1 cellular context compared by ENCODE assay signal in the genomic region with DNA sequence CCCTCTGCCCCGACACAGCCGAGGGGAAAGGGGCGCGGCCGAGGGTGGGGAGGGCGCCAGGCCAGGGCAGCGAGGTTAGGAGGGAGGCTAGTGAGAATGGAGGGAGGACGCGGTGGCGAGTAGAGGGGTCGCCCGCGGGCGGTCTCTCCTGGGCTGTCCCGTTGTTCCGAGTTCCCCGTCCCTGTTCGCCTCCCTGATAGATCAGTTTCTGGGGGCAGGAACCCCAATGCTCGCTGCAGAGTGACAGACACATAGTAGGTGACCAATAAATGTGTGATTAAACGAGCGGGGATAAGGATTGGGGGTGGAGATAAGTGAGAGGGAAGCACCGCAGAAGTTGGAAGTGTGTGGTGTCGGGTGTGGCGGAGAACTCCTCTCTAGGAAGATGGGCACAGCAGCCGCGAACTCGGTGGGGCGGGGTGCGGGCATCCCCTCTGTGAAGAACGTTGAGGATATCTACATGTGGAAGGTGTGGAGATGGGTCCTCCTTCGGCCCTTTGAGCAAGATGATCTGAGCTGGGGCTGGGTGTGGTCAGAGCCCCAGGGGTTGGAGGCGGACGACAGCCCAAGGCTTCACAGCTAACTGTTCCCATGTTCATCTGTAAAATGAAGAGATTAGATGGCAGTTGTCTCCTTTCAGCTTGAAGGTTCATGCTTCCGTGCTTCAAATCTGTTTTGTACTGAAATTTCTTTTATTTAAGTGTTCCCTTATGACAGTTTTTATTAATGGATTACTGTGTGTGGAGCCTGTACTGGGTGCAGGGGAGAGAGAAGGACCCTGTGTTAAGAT.
A peak's percentile ranks its signal among the peaks of the same experiment; 100 is the strongest.
TF ChIP-seq lines count a peak whose summit lies in the region.

No MANE protein-coding gene starts in this region.

TF ChIP-seq in K562, 482 proteins besides CTCF, POLR2A, EP300 and RAD21 (continued from another document):
- TF ChIP-seq, protein P1, sequence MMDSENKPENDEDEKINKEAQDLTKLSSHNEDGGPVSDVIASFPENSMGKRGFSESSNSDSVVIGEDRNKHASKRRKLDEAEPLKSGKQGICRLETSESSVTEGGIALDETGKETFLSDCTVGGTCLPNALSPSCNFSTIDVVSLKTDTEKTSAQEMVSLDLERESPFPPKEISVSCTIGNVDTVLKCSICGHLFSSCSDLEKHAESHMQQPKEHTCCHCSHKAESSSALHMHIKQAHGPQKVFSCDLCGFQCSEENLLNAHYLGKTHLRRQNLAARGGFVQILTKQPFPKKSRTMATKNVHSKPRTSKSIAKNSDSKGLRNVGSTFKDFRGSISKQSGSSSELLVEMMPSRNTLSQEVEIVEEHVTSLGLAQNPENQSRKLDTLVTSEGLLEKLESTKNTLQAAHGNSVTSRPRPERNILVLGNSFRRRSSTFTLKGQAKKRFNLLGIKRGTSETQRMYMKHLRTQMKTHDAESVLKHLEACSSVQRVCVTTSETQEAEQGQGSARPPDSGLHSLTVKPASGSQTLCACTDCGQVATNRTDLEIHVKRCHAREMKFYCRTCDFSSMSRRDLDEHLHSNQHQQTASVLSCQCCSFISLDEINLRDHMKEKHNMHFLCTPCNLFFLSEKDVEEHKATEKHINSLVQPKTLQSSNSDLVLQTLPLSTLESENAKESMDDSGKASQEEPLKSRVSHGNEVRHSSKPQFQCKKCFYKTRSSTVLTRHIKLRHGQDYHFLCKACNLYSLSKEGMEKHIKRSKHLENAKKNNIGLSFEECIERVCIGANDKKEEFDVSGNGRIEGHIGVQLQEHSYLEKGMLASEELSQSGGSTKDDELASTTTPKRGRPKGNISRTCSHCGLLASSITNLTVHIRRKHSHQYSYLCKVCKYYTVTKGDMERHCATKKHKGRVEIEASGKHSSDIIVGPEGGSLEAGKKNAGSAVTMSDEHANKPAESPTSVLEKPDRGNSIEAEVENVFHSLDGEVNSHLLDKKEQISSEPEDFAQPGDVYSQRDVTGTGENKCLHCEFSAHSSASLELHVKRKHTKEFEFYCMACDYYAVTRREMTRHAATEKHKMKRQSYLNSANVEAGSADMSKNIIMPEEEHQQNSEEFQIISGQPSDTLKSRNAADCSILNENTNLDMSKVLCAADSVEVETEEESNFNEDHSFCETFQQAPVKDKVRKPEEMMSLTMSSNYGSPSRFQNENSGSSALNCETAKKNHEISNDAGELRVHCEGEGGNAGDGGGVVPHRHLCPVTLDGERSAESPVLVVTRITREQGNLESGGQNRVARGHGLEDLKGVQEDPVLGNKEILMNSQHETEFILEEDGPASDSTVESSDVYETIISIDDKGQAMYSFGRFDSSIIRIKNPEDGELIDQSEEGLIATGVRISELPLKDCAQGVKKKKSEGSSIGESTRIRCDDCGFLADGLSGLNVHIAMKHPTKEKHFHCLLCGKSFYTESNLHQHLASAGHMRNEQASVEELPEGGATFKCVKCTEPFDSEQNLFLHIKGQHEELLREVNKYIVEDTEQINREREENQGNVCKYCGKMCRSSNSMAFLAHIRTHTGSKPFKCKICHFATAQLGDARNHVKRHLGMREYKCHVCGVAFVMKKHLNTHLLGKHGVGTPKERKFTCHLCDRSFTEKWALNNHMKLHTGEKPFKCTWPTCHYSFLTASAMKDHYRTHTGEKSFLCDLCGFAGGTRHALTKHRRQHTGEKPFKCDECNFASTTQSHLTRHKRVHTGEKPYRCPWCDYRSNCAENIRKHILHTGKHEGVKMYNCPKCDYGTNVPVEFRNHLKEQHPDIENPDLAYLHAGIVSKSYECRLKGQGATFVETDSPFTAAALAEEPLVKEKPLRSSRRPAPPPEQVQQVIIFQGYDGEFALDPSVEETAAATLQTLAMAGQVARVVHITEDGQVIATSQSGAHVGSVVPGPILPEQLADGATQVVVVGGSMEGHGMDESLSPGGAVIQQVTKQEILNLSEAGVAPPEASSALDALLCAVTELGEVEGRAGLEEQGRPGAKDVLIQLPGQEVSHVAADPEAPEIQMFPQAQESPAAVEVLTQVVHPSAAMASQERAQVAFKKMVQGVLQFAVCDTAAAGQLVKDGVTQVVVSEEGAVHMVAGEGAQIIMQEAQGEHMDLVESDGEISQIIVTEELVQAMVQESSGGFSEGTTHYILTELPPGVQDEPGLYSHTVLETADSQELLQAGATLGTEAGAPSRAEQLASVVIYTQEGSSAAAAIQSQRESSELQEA (IDR thresholded peaks at IDR 0.05; ENCODE audit: low read depth): no peak
- TF ChIP-seq ZNF121 (CRISPR knock-in tag; conservative IDR thresholded peaks at IDR 0.05) (peak; percentile 75), ZNF707 (CRISPR knock-in tag; conservative IDR thresholded peaks at IDR 0.05) (no peak), NR2F6 (CRISPR knock-in tag; IDR thresholded peaks at IDR 0.05) (no peak), TBP (optimal IDR thresholded peaks at IDR 0.05; ENCODE audit: low read depth, low read length) (peak; percentile 43), BRF1 (IDR thresholded peaks at IDR 0.05; ENCODE audit: borderline replicate concordance, extremely low read depth, insufficient read length) (no peak), SREBF1 (IDR thresholded peaks at IDR 0.05; ENCODE audit: borderline replicate concordance, low read depth, low read length) (no peak), MECOM (CRISPR knock-in tag; IDR thresholded peaks at IDR 0.05) (peak; percentile 15; the same call in 1 of the 2 replicates), CBFA2T3 (IDR thresholded peaks at IDR 0.05) (0 out of 2 replicates have a peak, but pooled peaks have one; percentile 2), TAF1 (IDR thresholded peaks at IDR 0.05; ENCODE audit: control insufficient read depth, extremely low read depth, insufficient read depth, low read length, severe bottlenecking) (no peak), SMARCB1 (IDR thresholded peaks at IDR 0.05; ENCODE audit: insufficient read length, low read depth) (no peak), ZNF124 (CRISPR knock-in tag; IDR thresholded peaks at IDR 0.05) (no peak), NCOA6 (IDR thresholded peaks at IDR 0.05) (no peak), ZNF212 (CRISPR knock-in tag; IDR thresholded peaks at IDR 0.05) (no peak), HDAC2 (IDR thresholded peaks at IDR 0.05) (peak; percentile 19; the same call in 1 of the 2 replicates), SRSF7 (optimal IDR thresholded peaks at IDR 0.05; ENCODE audit: low read depth, low read length) (no peak)
- TF ChIP-seq, protein P2, sequence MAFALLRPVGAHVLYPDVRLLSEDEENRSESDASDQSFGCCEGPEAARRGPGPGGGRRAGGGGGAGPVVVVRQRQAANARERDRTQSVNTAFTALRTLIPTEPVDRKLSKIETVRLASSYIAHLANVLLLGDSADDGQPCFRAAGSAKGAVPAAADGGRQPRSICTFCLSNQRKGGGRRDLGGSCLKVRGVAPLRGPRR (CRISPR knock-in tag; IDR thresholded peaks at IDR 0.05): no peak
- TF ChIP-seq, protein P3, sequence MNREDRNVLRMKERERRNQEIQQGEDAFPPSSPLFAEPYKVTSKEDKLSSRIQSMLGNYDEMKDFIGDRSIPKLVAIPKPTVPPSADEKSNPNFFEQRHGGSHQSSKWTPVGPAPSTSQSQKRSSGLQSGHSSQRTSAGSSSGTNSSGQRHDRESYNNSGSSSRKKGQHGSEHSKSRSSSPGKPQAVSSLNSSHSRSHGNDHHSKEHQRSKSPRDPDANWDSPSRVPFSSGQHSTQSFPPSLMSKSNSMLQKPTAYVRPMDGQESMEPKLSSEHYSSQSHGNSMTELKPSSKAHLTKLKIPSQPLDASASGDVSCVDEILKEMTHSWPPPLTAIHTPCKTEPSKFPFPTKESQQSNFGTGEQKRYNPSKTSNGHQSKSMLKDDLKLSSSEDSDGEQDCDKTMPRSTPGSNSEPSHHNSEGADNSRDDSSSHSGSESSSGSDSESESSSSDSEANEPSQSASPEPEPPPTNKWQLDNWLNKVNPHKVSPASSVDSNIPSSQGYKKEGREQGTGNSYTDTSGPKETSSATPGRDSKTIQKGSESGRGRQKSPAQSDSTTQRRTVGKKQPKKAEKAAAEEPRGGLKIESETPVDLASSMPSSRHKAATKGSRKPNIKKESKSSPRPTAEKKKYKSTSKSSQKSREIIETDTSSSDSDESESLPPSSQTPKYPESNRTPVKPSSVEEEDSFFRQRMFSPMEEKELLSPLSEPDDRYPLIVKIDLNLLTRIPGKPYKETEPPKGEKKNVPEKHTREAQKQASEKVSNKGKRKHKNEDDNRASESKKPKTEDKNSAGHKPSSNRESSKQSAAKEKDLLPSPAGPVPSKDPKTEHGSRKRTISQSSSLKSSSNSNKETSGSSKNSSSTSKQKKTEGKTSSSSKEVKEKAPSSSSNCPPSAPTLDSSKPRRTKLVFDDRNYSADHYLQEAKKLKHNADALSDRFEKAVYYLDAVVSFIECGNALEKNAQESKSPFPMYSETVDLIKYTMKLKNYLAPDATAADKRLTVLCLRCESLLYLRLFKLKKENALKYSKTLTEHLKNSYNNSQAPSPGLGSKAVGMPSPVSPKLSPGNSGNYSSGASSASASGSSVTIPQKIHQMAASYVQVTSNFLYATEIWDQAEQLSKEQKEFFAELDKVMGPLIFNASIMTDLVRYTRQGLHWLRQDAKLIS (CRISPR knock-in tag; IDR thresholded peaks at IDR 0.05): no peak
- TF ChIP-seq, protein P4, sequence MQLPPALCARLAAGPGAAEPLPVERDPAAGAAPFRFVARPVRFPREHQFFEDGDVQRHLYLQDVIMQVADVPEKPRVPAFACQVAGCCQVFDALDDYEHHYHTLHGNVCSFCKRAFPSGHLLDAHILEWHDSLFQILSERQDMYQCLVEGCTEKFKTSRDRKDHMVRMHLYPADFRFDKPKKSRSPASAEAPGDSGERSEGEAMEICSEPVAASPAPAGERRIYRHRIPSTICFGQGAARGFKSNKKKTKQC (CRISPR knock-in tag; IDR thresholded peaks at IDR 0.05): peak; percentile 6; the same call in 1 of the 2 replicates
- TF ChIP-seq, protein P5, sequence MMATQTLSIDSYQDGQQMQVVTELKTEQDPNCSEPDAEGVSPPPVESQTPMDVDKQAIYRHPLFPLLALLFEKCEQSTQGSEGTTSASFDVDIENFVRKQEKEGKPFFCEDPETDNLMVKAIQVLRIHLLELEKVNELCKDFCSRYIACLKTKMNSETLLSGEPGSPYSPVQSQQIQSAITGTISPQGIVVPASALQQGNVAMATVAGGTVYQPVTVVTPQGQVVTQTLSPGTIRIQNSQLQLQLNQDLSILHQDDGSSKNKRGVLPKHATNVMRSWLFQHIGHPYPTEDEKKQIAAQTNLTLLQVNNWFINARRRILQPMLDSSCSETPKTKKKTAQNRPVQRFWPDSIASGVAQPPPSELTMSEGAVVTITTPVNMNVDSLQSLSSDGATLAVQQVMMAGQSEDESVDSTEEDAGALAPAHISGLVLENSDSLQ (IDR thresholded peaks at IDR 0.05): no peak; the same call in 1 of the 2 replicates
- TF ChIP-seq, protein P6, sequence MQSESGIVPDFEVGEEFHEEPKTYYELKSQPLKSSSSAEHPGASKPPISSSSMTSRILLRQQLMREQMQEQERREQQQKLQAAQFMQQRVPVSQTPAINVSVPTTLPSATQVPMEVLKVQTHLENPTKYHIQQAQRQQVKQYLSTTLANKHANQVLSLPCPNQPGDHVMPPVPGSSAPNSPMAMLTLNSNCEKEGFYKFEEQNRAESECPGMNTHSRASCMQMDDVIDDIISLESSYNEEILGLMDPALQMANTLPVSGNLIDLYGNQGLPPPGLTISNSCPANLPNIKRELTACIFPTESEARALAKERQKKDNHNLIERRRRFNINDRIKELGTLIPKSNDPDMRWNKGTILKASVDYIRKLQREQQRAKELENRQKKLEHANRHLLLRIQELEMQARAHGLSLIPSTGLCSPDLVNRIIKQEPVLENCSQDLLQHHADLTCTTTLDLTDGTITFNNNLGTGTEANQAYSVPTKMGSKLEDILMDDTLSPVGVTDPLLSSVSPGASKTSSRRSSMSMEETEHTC (IDR thresholded peaks at IDR 0.05): no peak
- TF ChIP-seq, protein P7, sequence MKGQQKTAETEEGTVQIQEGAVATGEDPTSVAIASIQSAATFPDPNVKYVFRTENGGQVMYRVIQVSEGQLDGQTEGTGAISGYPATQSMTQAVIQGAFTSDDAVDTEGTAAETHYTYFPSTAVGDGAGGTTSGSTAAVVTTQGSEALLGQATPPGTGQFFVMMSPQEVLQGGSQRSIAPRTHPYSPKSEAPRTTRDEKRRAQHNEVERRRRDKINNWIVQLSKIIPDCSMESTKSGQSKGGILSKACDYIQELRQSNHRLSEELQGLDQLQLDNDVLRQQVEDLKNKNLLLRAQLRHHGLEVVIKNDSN (CRISPR knock-in tag; IDR thresholded peaks at IDR 0.05): no peak
